In genomic region chr11:74694136-74694535, GRCh38 we compare ENCODE assay signal across 1 cellular context.
TF ChIP-seq lines count a peak whose summit lies in the region.

No MANE protein-coding gene starts in this region.

TF ChIP-seq in SK-N-SH, 30 proteins besides CTCF, POLR2A, EP300 and RAD21 (continued from another document):
- no peak for TF ChIP-seq USF2 (IDR thresholded peaks at IDR 0.05; ENCODE audit: borderline replicate concordance, low read depth, low read length)
- no peak for TF ChIP-seq ZBTB33 (IDR thresholded peaks at IDR 0.05; ENCODE audit: borderline replicate concordance, low read depth)
- TF ChIP-seq FOXM1 (IDR thresholded peaks at IDR 0.05; ENCODE audit: low read depth): no peak
- no peak for TF ChIP-seq GABPA (IDR thresholded peaks at IDR 0.05; ENCODE audit: low read depth)
- TF ChIP-seq USF1 (IDR thresholded peaks at IDR 0.05; ENCODE audit: borderline replicate concordance, low read depth): no peak
- TF ChIP-seq TEAD4 (IDR thresholded peaks at IDR 0.05; ENCODE audit: borderline replicate concordance, insufficient read depth): no peak
- TF ChIP-seq MXI1 (IDR thresholded peaks at IDR 0.05; ENCODE audit: low read depth, low read length): no peak
- TF ChIP-seq ELF1 (IDR thresholded peaks at IDR 0.05): no peak
- no peak for TF ChIP-seq REST (IDR thresholded peaks at IDR 0.05; ENCODE audit: low read depth, low read length)
